Comparison of ENCODE assay signal across 23 cellular contexts in genomic region chr4:41015031-41015675, GRCh38.
A peak's percentile ranks its signal among the peaks of the same experiment; 100 is the strongest.
DNase-seq lines count a peak whose midpoint lies in the region; ATAC-seq and TF ChIP-seq lines count a peak whose summit lies in the region.
"Had no signal": no experiment of that assay in that cellular context is flagged by ENCODE, and none has a peak within 500 bp of the region (broad histone marks: within the 10 kb centered on the region; RNA-seq: fewer than 3 reads in every experiment).

No MANE protein-coding gene starts in this region.

- no peaks in the 10 kb centered on the region for H3K27me3 ChIP-seq in mesenchymal stem cell (ENCODE audit: control insufficient read depth in 1 of 2, insufficient read depth in 1 of 2, low read length in 2 of 2)
- no peaks in the 10 kb centered on the region for H3K27me3 ChIP-seq in neuron (ENCODE audit: insufficient read depth, low read length)
- H3K27me3 ChIP-seq in tibial nerve: no peaks in the 10 kb centered on the region
- H3K27me3 ChIP-seq: MG63, Peyer's patch had no signal

- H3K27ac Mint-ChIP-seq in brain: peak overlapping the region in 3 of 5 experiments; percentile 38 to 65 (median 51)
- H3K27ac Mint-ChIP-seq: CD14-positive monocyte, H9, IgD-negative memory B cell had no signal

- no peaks in the 10 kb centered on the region for H3K9me3 ChIP-seq in mesenchymal stem cell (ENCODE audit: control insufficient read depth, low read length)
- no peaks in the 10 kb centered on the region for H3K9me3 ChIP-seq in neuron (ENCODE audit: low read length)
- H3K9me3 ChIP-seq in tibial nerve: no peaks in the 10 kb centered on the region
- H3K9me3 ChIP-seq: MG63, Peyer's patch had no signal

- peaks cover 22% of the 10 kb centered on the region for H3K36me3 Mint-ChIP-seq in brain
- H3K36me3 Mint-ChIP-seq: IgD-negative memory B cell had no signal

- H4K8ac ChIP-seq in mesenchymal stem cell (ENCODE audit: low read length): no peak overlapping the region

- no peak overlapping the region for H3K4me2 ChIP-seq in mesenchymal stem cell (ENCODE audit: low read length, poor library complexity, severe bottlenecking)

- H3K4me3 ChIP-seq in mesenchymal stem cell (ENCODE audit: insufficient read depth in 1 of 2, low read depth in 1 of 2, low read length in 2 of 2): no peak overlapping the region
- no peak overlapping the region for H3K4me3 ChIP-seq in neuron (ENCODE audit: low read length)
- no peak overlapping the region for H3K4me3 ChIP-seq in tibial nerve
- H3K4me3 ChIP-seq: MG63, Peyer's patch had no signal

- no peak overlapping the region for H2BK5ac ChIP-seq in mesenchymal stem cell (ENCODE audit: low read depth, low read length, poor library complexity, severe bottlenecking)

- peak; percentile 21 for DNase-seq in ELF-1 (ENCODE audit: low read depth, low spot score)
- no peak for DNase-seq in mesenchymal stem cell
- DNase-seq in tibial nerve (ENCODE audit: low spot score in 2 of 2): no peak
- no peak for DNase-seq in NCI-H526 treated with DMSO at 0.1 percent for 48 hours (lab: John Stamatoyannopoulos, UW)
- DNase-seq: 8988T; DMS79 treated with DMSO at 0.1 percent for 48 hours; H9; Karpas-422; MG63; NCI-H1092; NCI-H146; NCI-H2081; NCI-H2171 treated with DMSO at 0.1 percent for 48 hours; NCI-H748 treated with DMSO at 0.1 percent for 48 hours; NK-92 treated with Interleukin-12 subunit alpha and Interleukin-12 subunit beta, amount 100 ng/mL, for 24 hours; Peyer's patch had no signal

- H4K91ac ChIP-seq in mesenchymal stem cell (ENCODE audit: low read length): no peak overlapping the region

- TF ChIP-seq CTCF in brain (conservative IDR thresholded peaks at IDR 0.05) (no peak), tibial nerve (IDR thresholded peaks at IDR 0.05) (no peak)

- H3K4me1 Mint-ChIP-seq in brain: peaks cover 37% of the 10 kb centered on the region
- H3K4me1 Mint-ChIP-seq: IgD-negative memory B cell had no signal

- peak overlapping the region; percentile 40 for H3K9ac ChIP-seq in mesenchymal stem cell (ENCODE audit: low read length)

- H3K9me3 Mint-ChIP-seq in brain: no peaks in the 10 kb centered on the region
- H3K9me3 Mint-ChIP-seq: CD14-positive monocyte, H9, IgD-negative memory B cell had no signal

- peaks cover 29% of the 10 kb centered on the region for H3K79me1 ChIP-seq in mesenchymal stem cell (replicated peaks; ENCODE audit: low read length, poor library complexity, severe bottlenecking)

- no peak overlapping the region for H3K14ac ChIP-seq in mesenchymal stem cell (ENCODE audit: low read length in 2 of 2)

- no peak for TF ChIP-seq POLR2A in tibial nerve (IDR thresholded peaks at IDR 0.05)

- H2BK120ac ChIP-seq in mesenchymal stem cell (ENCODE audit: low read depth, low read length): no peak overlapping the region

- no peak overlapping the region for H3K18ac ChIP-seq in mesenchymal stem cell (ENCODE audit: low read depth in 1 of 2, low read length in 2 of 2)

- H3K27ac ChIP-seq in mesenchymal stem cell (ENCODE audit: low read length, poor library complexity, severe bottlenecking) (no peak overlapping the region), tibial nerve (peak overlapping the region in 1 of 4 donors; percentile 15)
- H3K27ac ChIP-seq: Peyer's patch had no signal

- H3K4me1 ChIP-seq in mesenchymal stem cell (ENCODE audit: control insufficient read depth, insufficient read depth, low read depth, low read length): peaks cover 7% of the 10 kb centered on the region
- H3K4me1 ChIP-seq in neuron (ENCODE audit: insufficient read depth, low read length): peaks cover 25% of the 10 kb centered on the region
- H3K4me1 ChIP-seq in tibial nerve: peaks cover 0 to 37% (median 2%) of the 10 kb centered on the region in 4 donors
- H3K4me1 ChIP-seq: Peyer's patch had no signal

- H2AK5ac ChIP-seq in mesenchymal stem cell (ENCODE audit: low read length, severe bottlenecking): no peak overlapping the region

- ATAC-seq in GM19452 (IDR thresholded peaks at IDR 0.05; ENCODE audit: unreplicated experiment): no peak
- ATAC-seq in HG03439 (IDR thresholded peaks at IDR 0.05; ENCODE audit: unreplicated experiment): no peak
- ATAC-seq: Right ventricle myocardium inferior had no signal

- no peak overlapping the region for H2BK12ac ChIP-seq in mesenchymal stem cell (ENCODE audit: low read length in 2 of 2)

- H3K4ac ChIP-seq in mesenchymal stem cell (ENCODE audit: low read depth in 1 of 2, low read length in 2 of 2): no peak overlapping the region

- no peak overlapping the region for H3K4me3 Mint-ChIP-seq in brain
- H3K4me3 Mint-ChIP-seq: CD14-positive monocyte, H9, IgD-negative memory B cell had no signal

- H2BK15ac ChIP-seq in mesenchymal stem cell (ENCODE audit: low read depth, poor library complexity, severe bottlenecking): no peak overlapping the region

- H3K27me3 Mint-ChIP-seq in brain: no peaks in the 10 kb centered on the region

- TF ChIP-seq EP300 in tibial nerve (IDR thresholded peaks at IDR 0.05): no peak

- no peak overlapping the region for H3K23ac ChIP-seq in mesenchymal stem cell (ENCODE audit: low read length in 2 of 2)

- H2AFZ ChIP-seq in mesenchymal stem cell (ENCODE audit: low read depth, low read length) (no peak overlapping the region), neuron (ENCODE audit: low read depth, low read length) (peak overlapping the region; percentile 40)

- WGBS in mesenchymal stem cell: 91% methylated on average over 4 of the region's 6 CpGs
- 32 to 43% methylated on average over 6 of the region's 6 CpGs for WGBS in tibial nerve, 2 donors

- H3K36me3 ChIP-seq in mesenchymal stem cell (ENCODE audit: control insufficient read depth in 1 of 2, insufficient read depth in 2 of 2, low read depth in 1 of 2, low read length in 2 of 2) (peaks cover 3 to 9% of the 10 kb centered on the region in 2 experiments), neuron (ENCODE audit: insufficient read depth, low read length) (no peaks in the 10 kb centered on the region), tibial nerve (peaks cover 0 to 8% (median 0%) of the 10 kb centered on the region in 3 donors)
- H3K36me3 ChIP-seq: MG63 had no signal
